In the genomic region with DNA sequence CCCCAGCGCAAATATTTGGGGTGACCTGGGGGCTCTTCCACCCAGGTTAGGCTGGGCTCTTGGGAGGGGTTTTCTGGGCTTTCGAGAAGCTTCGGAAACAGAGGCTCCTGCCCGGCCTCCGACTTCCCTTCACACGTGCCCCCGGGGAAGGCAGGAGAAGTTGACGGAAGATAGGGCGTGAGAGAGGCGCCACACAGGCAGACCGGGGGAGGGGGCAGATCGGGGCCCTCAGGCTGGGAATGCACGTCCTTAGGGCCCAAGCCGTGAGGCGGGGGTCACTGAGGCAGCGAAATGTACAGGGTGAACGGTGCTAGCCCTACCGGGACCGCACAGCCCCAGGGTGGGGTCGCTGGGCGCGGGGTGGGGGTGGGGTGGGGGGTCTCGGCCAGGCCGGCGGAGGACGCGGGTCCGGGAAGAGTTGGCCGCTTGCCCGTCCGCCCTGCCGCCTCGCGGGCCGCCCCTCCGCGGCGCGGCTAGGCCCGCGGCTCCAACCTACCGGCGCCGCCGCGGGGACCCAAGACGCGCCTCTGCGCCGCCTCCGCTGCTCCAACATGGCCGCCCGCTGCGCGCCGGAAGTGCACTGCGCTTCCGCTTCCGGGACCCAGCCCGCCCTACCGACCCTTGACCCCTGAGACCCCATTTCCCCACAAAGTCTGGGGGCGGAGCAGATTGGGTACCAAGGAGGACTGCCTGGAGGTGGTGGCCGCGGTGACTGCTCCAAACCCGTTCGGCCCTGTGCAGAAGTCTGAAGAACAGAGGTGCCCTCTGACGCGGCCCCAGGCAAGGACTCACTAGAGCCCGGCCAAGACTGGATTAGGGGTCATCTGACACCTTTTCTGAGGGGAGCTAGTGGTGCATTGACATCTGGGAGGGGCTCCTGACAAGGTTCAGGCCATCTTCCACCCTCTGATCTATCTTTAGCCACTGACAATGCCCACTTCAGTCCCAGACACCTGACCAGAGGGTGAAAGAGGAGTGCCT, we compare ENCODE assay signal across 8 cellular contexts. TPM values are rescaled to one million over a fixed set of nuclear protein-coding genes. Genes with fewer than 3 reads are reported as not detected.
DNase-seq lines count a peak whose midpoint lies in the region; ATAC-seq and TF ChIP-seq lines count a peak whose summit lies in the region.

A gene (minus strand): TSS at position 561 of the 981 bp plus-strand sequence. CDS start 2,123 bp downstream, outside the sequence.

- TF ChIP-seq CTCF in left lung (IDR thresholded peaks at IDR 0.05), result no peak

- H3K4me1 ChIP-seq in ES-I3 (ENCODE audit: insufficient read depth, low read length) (peaks cover 8% of the 10 kb centered on the region), left lung (peaks cover 10 to 43% of the 10 kb centered on the region in 2 donors)

- peak within 1 kb of the TSS; percentile 89 for H3K4me3 ChIP-seq in left lung

- peaks cover 5% of the 10 kb centered on the region for H3K36me3 ChIP-seq in ES-I3 (ENCODE audit: insufficient read depth, low read length)
- peaks cover 0 to 30% of the 10 kb centered on the region in 2 donors for H3K36me3 ChIP-seq in left lung

- H3K9me3 ChIP-seq in ES-I3 (ENCODE audit: control insufficient read depth, insufficient read depth, low read length) (no peaks in the 10 kb centered on the region), left lung (no peaks in the 10 kb centered on the region)

- H3K9ac ChIP-seq in ES-I3 (ENCODE audit: low read depth, low read length), result peak within 1 kb of the TSS; percentile 78

- CTCF ChIA-PET in HEK293T (lab: Yijun Ruan, JAX), result no interaction called here

- intact Hi-C loops in left lung (cut with DNase I), result no loop called here

- peak within 1 kb of the TSS; percentile 79 to 88 for H3K27ac ChIP-seq in left lung

- H3K27me3 ChIP-seq in left lung, result no peaks in the 10 kb centered on the region

- ATAC-seq in left lung (peak; percentile 72), HG02884 (IDR thresholded peaks at IDR 0.05; ENCODE audit: unreplicated experiment) (no peak)

- DNase-seq in HEK293T (ENCODE audit: extremely low spot score), result peak; percentile 91
- DNase-seq in NCI-H2227 (lab: John Stamatoyannopoulos, UW; ENCODE audit: unreplicated experiment), result peak; percentile 84
- peak; percentile 86 for DNase-seq in activated CD4-positive, alpha-beta T cell treated with anti-CD3 and anti-CD28 coated beads for 48 hours
- DNase-seq in dedifferentiated amniotic fluid mesenchymal stem cell (ENCODE audit: extremely low spot score), result peak; percentile 42
- peak; percentile 77 to 91 for DNase-seq in left lung
- DNase-seq in stimulated activated CD4-positive, alpha-beta T cell treated with anti-CD3 and anti-CD28 coated beads, Interleukin-2, amount 100 ng/mL, for 4 hours (ENCODE audit: low read depth), result peak; percentile 69

- POLR2A ChIA-PET in HEK293T (lab: Yijun Ruan, JAX), result interaction anchor here (1.5 kb wide), 1 partner anchor 45 kb away, joined by 7 read pairs; a partner anchor contains a TSS

TF ChIP-seq in HEK293T, 16 proteins besides CTCF, POLR2A, EP300 and RAD21:
- no peak for TF ChIP-seq ARNT (IDR thresholded peaks at IDR 0.05)
- peak; percentile 62 for TF ChIP-seq L3MBTL2 (conservative IDR thresholded peaks at IDR 0.05)
- peak; percentile 81 for TF ChIP-seq ELF4 (IDR thresholded peaks at IDR 0.05)

RNA-seq across cellular contexts. Expression of the gene that starts here (rescaled TPM):
- total RNA-seq in left lung, result 10 to 100 TPM; 16.9 to 21.0 TPM
